In the genomic region with DNA sequence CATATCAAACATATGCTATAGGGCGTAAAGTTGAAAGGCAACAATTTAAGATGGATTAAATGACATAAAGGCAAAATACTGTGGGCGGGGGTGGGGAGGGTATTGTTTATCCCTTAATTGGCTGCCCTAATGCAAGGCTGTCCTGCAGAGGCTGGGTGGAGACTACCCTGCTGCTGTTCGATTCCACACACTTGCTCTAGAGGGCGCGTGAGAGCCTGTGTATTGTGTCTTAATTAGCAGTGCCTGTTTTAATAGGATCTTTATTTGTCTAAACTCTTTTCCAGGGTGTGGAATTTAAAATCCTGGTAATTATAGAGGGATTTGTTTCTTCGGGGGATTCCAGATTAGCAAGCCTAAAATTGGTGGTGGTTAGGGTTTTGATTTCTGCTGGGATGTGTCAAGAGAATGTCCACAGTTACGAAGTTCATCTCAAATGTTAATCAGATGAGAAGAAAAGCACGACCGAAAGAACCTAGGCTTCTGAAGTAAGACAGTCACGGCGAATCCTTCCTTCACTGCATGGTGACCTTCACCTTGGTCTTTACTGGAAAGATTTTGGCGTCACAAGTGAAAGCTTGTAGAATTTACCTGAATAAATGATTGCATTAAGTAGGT, we compare ENCODE assay signal across 8 cellular contexts.
DNase-seq lines count a peak whose midpoint lies in the region; ATAC-seq lines count a peak whose summit lies in the region.

No MANE protein-coding gene starts in this region.

- H3K9me3 ChIP-seq in CD4-positive, CD25-positive, alpha-beta regulatory T cell (ENCODE audit: control insufficient read depth in 2 of 2, low read length in 2 of 2), result no peaks in the 10 kb centered on the region

- H3K27me3 Mint-ChIP-seq in CD4-positive, CD25-positive, alpha-beta regulatory T cell, result peaks cover 8% of the 10 kb centered on the region
- H3K27me3 Mint-ChIP-seq in activated T-helper 17 cell treated with anti-CD3 and anti-CD28 coated beads, Interleukin-2, amount 50 U/mL, for 72 hours, result peaks cover 28% of the 10 kb centered on the region

- no peaks in the 10 kb centered on the region for H3K9me3 Mint-ChIP-seq in CD4-positive, CD25-positive, alpha-beta regulatory T cell
- no peaks in the 10 kb centered on the region for H3K9me3 Mint-ChIP-seq in activated T-helper 17 cell treated with anti-CD3 and anti-CD28 coated beads, Interleukin-2, amount 50 U/mL, for 72 hours

- ATAC-seq in CD4-positive, CD25-positive, alpha-beta regulatory T cell (ENCODE audit: low read depth in 2 of 2), result peak in 1 of 2 donors; percentile 33
- ATAC-seq in GM21367 (IDR thresholded peaks at IDR 0.05; ENCODE audit: unreplicated experiment) (peak; percentile 55), left ventricle myocardium superior (peak; percentile 39)
- ATAC-seq in activated T-helper 17 cell treated with anti-CD3 and anti-CD28 coated beads, Interleukin-2, amount 50 U/mL, for 72 hours (replicated peaks), result peak; percentile 61

- peak overlapping the region in 2 of 3 donors; percentile 21 to 47 for H3K27ac Mint-ChIP-seq in CD4-positive, CD25-positive, alpha-beta regulatory T cell
- H3K27ac Mint-ChIP-seq in activated T-helper 17 cell treated with anti-CD3 and anti-CD28 coated beads, Interleukin-2, amount 50 U/mL, for 72 hours, result no peak overlapping the region

- peak in 2 of 3 donors; percentile 12 to 67 for DNase-seq in CD4-positive, CD25-positive, alpha-beta regulatory T cell
- DNase-seq in NCI-H69 (lab: John Stamatoyannopoulos, UW) (peak; percentile 68), left ventricle myocardium superior (peak; percentile 61), caudate nucleus (lab: John Stamatoyannopoulos, UW) (no peak), DMS153 treated with DMSO at 0.1 percent for 48 hours (lab: John Stamatoyannopoulos, UW; ENCODE audit: unreplicated experiment) (no peak)
- peak; percentile 18 to 24 for DNase-seq in stimulated activated CD4-positive, alpha-beta T cell treated with anti-CD3 and anti-CD28 coated beads, Interleukin-1b, Interleukin-23, amount 100 ng/mL, for 4 hours (ENCODE audit: low read depth in 2 of 2)

- H3K4me3 ChIP-seq in CD4-positive, CD25-positive, alpha-beta regulatory T cell (ENCODE audit: low read depth, low read length), result no peak overlapping the region

- H3K4me1 ChIP-seq in CD4-positive, CD25-positive, alpha-beta regulatory T cell (ENCODE audit: control insufficient read depth, insufficient read depth, low read length, poor library complexity, severe bottlenecking), result peaks cover 7% of the 10 kb centered on the region

- peak overlapping the region in 1 of 4 donors; percentile 25 for H3K4me3 Mint-ChIP-seq in CD4-positive, CD25-positive, alpha-beta regulatory T cell
- no peak overlapping the region for H3K4me3 Mint-ChIP-seq in activated T-helper 17 cell treated with anti-CD3 and anti-CD28 coated beads, Interleukin-2, amount 50 U/mL, for 72 hours

- H3K27me3 ChIP-seq in CD4-positive, CD25-positive, alpha-beta regulatory T cell (ENCODE audit: control insufficient read depth, insufficient read depth, low read length), result no peaks in the 10 kb centered on the region

- H3K27ac ChIP-seq in CD4-positive, CD25-positive, alpha-beta regulatory T cell (ENCODE audit: insufficient read depth, low read length, poor library complexity, severe bottlenecking), result no peak overlapping the region
- H3K27ac ChIP-seq in caudate nucleus (ENCODE audit: low read depth, low read length), result no peak overlapping the region

- intact Hi-C loops in left ventricle myocardium superior (cut with micrococcal nuclease), result no loop called here

- peaks cover 0 to 30% (median 5%) of the 10 kb centered on the region in 4 donors for H3K4me1 Mint-ChIP-seq in CD4-positive, CD25-positive, alpha-beta regulatory T cell
- H3K4me1 Mint-ChIP-seq in activated T-helper 17 cell treated with anti-CD3 and anti-CD28 coated beads, Interleukin-2, amount 50 U/mL, for 72 hours, result no peaks in the 10 kb centered on the region

- H3K36me3 Mint-ChIP-seq in CD4-positive, CD25-positive, alpha-beta regulatory T cell, result no peaks in the 10 kb centered on the region
- H3K36me3 Mint-ChIP-seq in activated T-helper 17 cell treated with anti-CD3 and anti-CD28 coated beads, Interleukin-2, amount 50 U/mL, for 72 hours (ENCODE audit: low read depth), result no peaks in the 10 kb centered on the region

- H3K36me3 ChIP-seq in CD4-positive, CD25-positive, alpha-beta regulatory T cell (ENCODE audit: control insufficient read depth, insufficient read depth, low read length), result no peaks in the 10 kb centered on the region

Comparison
In these comparisons a context has a peak if more than half of its experiments do, and no peak if none do; other contexts are left out.
1. DNase-seq: peak in CD4-positive, CD25-positive, alpha-beta regulatory T cell (2 of 3), NCI-H69 (single experiment), left ventricle myocardium superior (single experiment) and stimulated activated CD4-positive, alpha-beta T cell treated with anti-CD3 and anti-CD28 coated beads, Interleukin-1b, Interleukin-23, amount 100 ng/mL, for 4 hours (2 of 2); none in caudate nucleus (0 of 61) and DMS153 treated with DMSO at 0.1 percent for 48 hours (single experiment).